In the genomic region with DNA sequence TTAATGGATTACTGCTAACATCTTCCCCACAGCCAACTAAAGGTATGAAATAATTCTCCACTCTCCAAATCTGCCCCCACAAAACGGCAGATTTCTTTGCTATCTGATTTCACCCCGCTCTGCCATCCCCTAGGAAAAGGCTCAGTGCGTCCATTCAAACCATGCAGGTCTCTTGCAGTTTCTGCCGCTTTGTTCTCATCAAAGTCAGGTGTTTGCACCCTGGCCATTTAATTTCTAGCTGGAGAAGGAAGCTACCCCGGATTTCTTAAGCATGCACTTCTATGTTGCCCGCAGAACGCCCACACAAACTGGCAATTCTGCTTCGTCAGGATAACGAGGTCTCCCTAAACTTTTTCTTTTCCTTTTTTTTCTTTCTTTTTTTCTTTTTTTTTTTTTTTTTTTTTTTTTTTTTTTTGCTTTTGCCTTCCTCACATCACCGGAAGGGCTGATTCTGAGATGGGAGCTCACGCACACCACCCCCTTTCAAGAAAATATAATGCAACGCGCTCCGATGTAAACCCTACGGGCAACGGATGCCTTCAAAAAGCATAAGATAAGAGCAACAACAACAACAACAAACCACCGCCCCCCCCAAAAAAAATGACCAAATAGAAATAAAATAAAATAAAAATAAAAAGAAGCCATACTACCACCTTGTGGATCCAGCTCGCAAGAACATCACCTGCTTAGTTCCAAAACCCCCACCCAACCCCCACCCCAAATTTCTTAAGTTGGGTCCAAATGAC, we compare ENCODE assay signal across 12 cellular contexts. TPM values are rescaled to one million over a fixed set of nuclear protein-coding genes. Genes with fewer than 3 reads are reported as not detected.
DNase-seq lines count a peak whose midpoint lies in the region; ATAC-seq, FAIRE-seq and TF ChIP-seq lines count a peak whose summit lies in the region.
"Had no signal": no experiment of that assay in that cellular context is flagged by ENCODE, and none has a peak within 500 bp of the region (broad histone marks: within the 10 kb centered on the region; RNA-seq: fewer than 3 reads in every experiment).

No MANE protein-coding gene starts in this region.

- no peaks in the 10 kb centered on the region for H3K9me1 ChIP-seq in keratinocyte (ENCODE audit: control insufficient read depth, extremely low read depth, insufficient read depth, low read length)

- DNase-seq in NCI-H526 (lab: John Stamatoyannopoulos, UW) (peak; percentile 34 to 64), NCI-H526 treated with DMSO at 0.1 percent for 48 hours (lab: John Stamatoyannopoulos, UW) (no peak), WERI-Rb-1 (no peak), keratinocyte (ENCODE audit: low read depth, low spot score) (no peak), NCI-H2029 (lab: John Stamatoyannopoulos, UW) (no peak), NCI-H226 (no peak)
- no peak for DNase-seq in stimulated activated naive B cell treated with anti-CD40 and anti-IgM and Interleukin-4, amounts not matched to agents 10 μg/mL and 1 μg/mL and 100 μg/mL, for 72 hours
- no peak for DNase-seq in activated CD8-positive, alpha-beta T cell treated with anti-CD3 and anti-CD28 coated beads for 36 hours
- DNase-seq: activated effector memory CD4-positive, alpha-beta T cell treated with anti-CD3 and anti-CD28 coated beads, Interleukin-2, amount 50 U/mL, for 16 hours; foreskin keratinocyte; SJCRH30 had no signal

- no peaks in the 10 kb centered on the region for H3K79me2 ChIP-seq in keratinocyte (ENCODE audit: control insufficient read depth, insufficient read depth, low read length)

- H3K4me2 ChIP-seq in keratinocyte (ENCODE audit: control insufficient read depth, extremely low read depth, insufficient read depth, low read depth, low read length): peak overlapping the region; percentile 45

- H3K27me3 ChIP-seq in WERI-Rb-1 (ENCODE audit: insufficient read depth, low read depth, severe bottlenecking) (peaks cover 67% of the 10 kb centered on the region), keratinocyte (ENCODE audit: control insufficient read depth, extremely low read depth, insufficient read depth, low read length) (peaks cover 34% of the 10 kb centered on the region)
- H3K27me3 ChIP-seq: SJCRH30, vagina had no signal

- TF ChIP-seq CTCF in WERI-Rb-1 (IDR thresholded peaks at IDR 0.05; ENCODE audit: low read depth, low read length) (no peak), keratinocyte (optimal IDR thresholded peaks at IDR 0.05 in 1 of 3, IDR thresholded peaks at IDR 0.05 in 1 of 3, conservative IDR thresholded peaks at IDR 0.05 in 1 of 3; ENCODE audit: extremely low read depth in 1 of 3, insufficient read depth in 2 of 3, low read length in 3 of 3) (peak in 2 of 3 experiments; percentile 6 to 18)
- no peak for TF ChIP-seq CTCF in activated CD8-positive, alpha-beta T cell treated with anti-CD3 and anti-CD28 coated beads for 36 hours (IDR thresholded peaks at IDR 0.05)

- H3K4me1 Mint-ChIP-seq in stimulated activated naive B cell treated with anti-CD40 and anti-IgM and Interleukin-4, amounts not matched to agents 10 μg/mL and 1 μg/mL and 100 μg/mL, for 72 hours: peaks cover 4 to 9% of the 10 kb centered on the region in 2 donors
- peaks cover 2% of the 10 kb centered on the region for H3K4me1 Mint-ChIP-seq in activated CD8-positive, alpha-beta T cell treated with anti-CD3 and anti-CD28 coated beads for 36 hours (ENCODE audit: low read depth)

- no peak for ATAC-seq in stimulated activated naive B cell treated with anti-CD40 and anti-IgM and Interleukin-4, amounts not matched to agents 10 μg/mL and 1 μg/mL and 100 μg/mL, for 72 hours (replicated peaks)
- no peak for ATAC-seq in activated CD8-positive, alpha-beta T cell treated with anti-CD3 and anti-CD28 coated beads for 36 hours

- peaks cover 28 to 40% of the 10 kb centered on the region in 2 donors for H3K27me3 Mint-ChIP-seq in stimulated activated naive B cell treated with anti-CD40 and anti-IgM and Interleukin-4, amounts not matched to agents 10 μg/mL and 1 μg/mL and 100 μg/mL, for 72 hours
- H3K27me3 Mint-ChIP-seq in activated CD8-positive, alpha-beta T cell treated with anti-CD3 and anti-CD28 coated beads for 36 hours: peaks cover 18% of the 10 kb centered on the region

- no peaks in the 10 kb centered on the region for H3K4me1 ChIP-seq in keratinocyte (ENCODE audit: control insufficient read depth, extremely low read depth, insufficient read depth, low read length)
- H3K4me1 ChIP-seq: foreskin keratinocyte, SJCRH30 had no signal

- H3K36me3 ChIP-seq in WERI-Rb-1 (no peaks in the 10 kb centered on the region), keratinocyte (ENCODE audit: control insufficient read depth in 2 of 2, extremely low read depth in 1 of 2, insufficient read depth in 2 of 2, low read length in 2 of 2) (no peaks in the 10 kb centered on the region)
- H3K36me3 ChIP-seq: SJCRH30, vagina had no signal

- CTCF ChIA-PET in activated CD8-positive, alpha-beta T cell treated with anti-CD3 and anti-CD28 coated beads for 36 hours (lab: Charles Lee): interaction anchor here (0.6 kb wide), 1 partner anchor 499 kb away, joined by 3 read pairs; no protein-coding TSS in a partner anchor

- dilution Hi-C loops in keratinocyte (cut with MboI; ENCODE audit: extremely low pct_ligation_motif_present, low sequenced_read_pairs): no loop called here

- H4K20me1 ChIP-seq in keratinocyte (ENCODE audit: control insufficient read depth, extremely low read depth, insufficient read depth, low read length): no peaks in the 10 kb centered on the region

- no peaks in the 10 kb centered on the region for H3K36me3 Mint-ChIP-seq in stimulated activated naive B cell treated with anti-CD40 and anti-IgM and Interleukin-4, amounts not matched to agents 10 μg/mL and 1 μg/mL and 100 μg/mL, for 72 hours
- H3K36me3 Mint-ChIP-seq in activated CD8-positive, alpha-beta T cell treated with anti-CD3 and anti-CD28 coated beads for 36 hours (ENCODE audit: low read depth): no peaks in the 10 kb centered on the region

- no peak overlapping the region for H2AFZ ChIP-seq in keratinocyte (ENCODE audit: control insufficient read depth, low read length)

- peak overlapping the region; percentile 83 for H3K27ac Mint-ChIP-seq in stimulated activated naive B cell treated with anti-CD40 and anti-IgM and Interleukin-4, amounts not matched to agents 10 μg/mL and 1 μg/mL and 100 μg/mL, for 72 hours
- no peak overlapping the region for H3K27ac Mint-ChIP-seq in activated CD8-positive, alpha-beta T cell treated with anti-CD3 and anti-CD28 coated beads for 36 hours

- no peak for FAIRE-seq in keratinocyte (lab: Jason Lieb, UNC)

- POLR2A ChIA-PET in activated CD8-positive, alpha-beta T cell treated with anti-CD3 and anti-CD28 coated beads for 36 hours (lab: Charles Lee): no interaction called here

- peak overlapping the region; percentile 47; the same call in 1 of the 2 replicates for H3K4me3 ChIP-seq in WERI-Rb-1 (ENCODE audit: low read depth, low read length)
- H3K4me3 ChIP-seq in keratinocyte (ENCODE audit: control insufficient read depth in 2 of 3, extremely low read depth in 1 of 3, insufficient read depth in 2 of 3, low read depth in 1 of 3, low read length in 3 of 3): peak overlapping the region in 1 of 3 experiments; percentile 46

- H3K4me3 Mint-ChIP-seq in stimulated activated naive B cell treated with anti-CD40 and anti-IgM and Interleukin-4, amounts not matched to agents 10 μg/mL and 1 μg/mL and 100 μg/mL, for 72 hours: peak overlapping the region; percentile 76 to 79
- no peak overlapping the region for H3K4me3 Mint-ChIP-seq in activated CD8-positive, alpha-beta T cell treated with anti-CD3 and anti-CD28 coated beads for 36 hours

- no peaks in the 10 kb centered on the region for H3K9me3 ChIP-seq in WERI-Rb-1 (ENCODE audit: severe bottlenecking)
- H3K9me3 ChIP-seq in keratinocyte (ENCODE audit: control insufficient read depth, low read depth, low read length): no peaks in the 10 kb centered on the region
- H3K9me3 ChIP-seq: SJCRH30, vagina had no signal

- H3K9ac ChIP-seq in keratinocyte (ENCODE audit: control insufficient read depth, extremely low read depth, insufficient read depth, low read length): no peak overlapping the region

- intact Hi-C loops in activated CD8-positive, alpha-beta T cell treated with anti-CD3 and anti-CD28 coated beads for 36 hours (cut with micrococcal nuclease): no loop called here

- peaks cover 0 to 3% of the 10 kb centered on the region in 2 donors for H3K9me3 Mint-ChIP-seq in stimulated activated naive B cell treated with anti-CD40 and anti-IgM and Interleukin-4, amounts not matched to agents 10 μg/mL and 1 μg/mL and 100 μg/mL, for 72 hours
- H3K9me3 Mint-ChIP-seq in activated CD8-positive, alpha-beta T cell treated with anti-CD3 and anti-CD28 coated beads for 36 hours: no peaks in the 10 kb centered on the region

- H3K27ac ChIP-seq in WERI-Rb-1 (no peak overlapping the region), keratinocyte (ENCODE audit: control insufficient read depth, insufficient read depth, low read length) (no peak overlapping the region)
- H3K27ac ChIP-seq: foreskin keratinocyte, SJCRH30, vagina had no signal

RNA-seq across cellular contexts. Expression of a gene that starts 3.2 kb away (rescaled TPM):
- 2.0 to 2.6 TPM (median 2.2 TPM) in 3 replicates for polyA plus RNA-seq in keratinocyte
- 0.26 TPM for polyA plus RNA-seq in keratinocyte (2011; ENCODE audit: low read depth)
- 1.0 and 1.1 TPM in 2 replicates for polyA plus RNA-seq in keratinocyte (2011; cell fraction: cytosol; rRNA removed)
- polyA plus RNA-seq in keratinocyte (2011; cell fraction: nucleus; rRNA removed): 3.4 and 4.4 TPM in 2 replicates
- 0.61 and 1.4 TPM in 2 replicates for polyA plus RNA-seq in keratinocyte (2012; ENCODE audit: low replicate concordance)
- 9.1 to 19.3 TPM (median 10.2 TPM) in 3 replicates for polyA minus RNA-seq in keratinocyte
- 2.3 TPM for polyA minus RNA-seq in keratinocyte (2011; cell fraction: cytosol; rRNA and poly(A)+ RNA removed)
- 3.6 and 10.5 TPM in 2 replicates for polyA minus RNA-seq in keratinocyte (2011; cell fraction: nucleus; rRNA and poly(A)+ RNA removed)
- not detected for total RNA-seq in activated CD8-positive, alpha-beta T cell treated with anti-CD3 and anti-CD28 coated beads for 36 hours

Comparison
In these comparisons a context has a peak if more than half of its experiments do, and no peak if none do; other contexts are left out.
1. DNase-seq: peak in NCI-H526 (2 of 2); none in NCI-H526 treated with DMSO at 0.1 percent for 48 hours (single experiment), WERI-Rb-1 (single experiment), keratinocyte (single experiment), stimulated activated naive B cell treated with anti-CD40 and anti-IgM and Interleukin-4, amounts not matched to agents 10 μg/mL and 1 μg/mL and 100 μg/mL, for 72 hours (single experiment), NCI-H2029 (single experiment), NCI-H226 (single experiment) and activated CD8-positive, alpha-beta T cell treated with anti-CD3 and anti-CD28 coated beads for 36 hours (single experiment).
2. CTCF ChIP-seq: peak in keratinocyte (2 of 3); none in WERI-Rb-1 (single experiment) and activated CD8-positive, alpha-beta T cell treated with anti-CD3 and anti-CD28 coated beads for 36 hours (single experiment).